ENCODE assay signal across 8 cellular contexts in genomic region chr3:159854500-159855124, GRCh38. TPM values are rescaled to one million over a fixed set of nuclear protein-coding genes. Genes with fewer than 3 reads are reported as not detected.
DNase-seq lines count a peak whose midpoint lies in the region; ATAC-seq and TF ChIP-seq lines count a peak whose summit lies in the region.
"Had no signal": no experiment of that assay in that cellular context is flagged by ENCODE, and none has a peak within 500 bp of the region (broad histone marks: within the 10 kb centered on the region; RNA-seq: fewer than 3 reads in every experiment).

No MANE protein-coding gene starts in this region.

- H3K4me1 ChIP-seq in HUES48 (ENCODE audit: control insufficient read depth, insufficient read depth, low read length) (peaks cover 44% of the 10 kb centered on the region), tibial nerve (peaks cover 0 to 49% (median 14%) of the 10 kb centered on the region in 4 donors)

- H3K27me3 ChIP-seq in HUES48 (ENCODE audit: control insufficient read depth, insufficient read depth, low read length) (no peaks in the 10 kb centered on the region), tibial nerve (no peaks in the 10 kb centered on the region)

- WGBS in tibial nerve, 2 donors: 37 to 46% methylated on average over 8 of the region's 8 CpGs

- DNase-seq in cardiac fibroblast (ENCODE audit: low read depth in 2 of 2): peak; percentile 83 to 98
- peak; percentile 91 for DNase-seq in kidney glomerular epithelial cell (lab: John Stamatoyannopoulos, UW)
- DNase-seq in tibial nerve (ENCODE audit: low spot score in 2 of 2): no peak
- DNase-seq in activated naive CD4-positive, alpha-beta T cell treated with anti-CD3 and anti-CD28 coated beads, Interleukin-2, amount 50 U/mL, for 72 hours (ENCODE audit: low spot score in 2 of 2): no peak
- DNase-seq: NCI-H526 had no signal

- H3K27ac ChIP-seq in HUES48 (ENCODE audit: low read depth, low read length): peak overlapping the region; percentile 55
- H3K27ac ChIP-seq in tibial nerve: peak overlapping the region in 3 of 4 donors; percentile 17 to 93 (median 87)

- no peak overlapping the region for H3K27ac Mint-ChIP-seq in activated naive CD4-positive, alpha-beta T cell treated with anti-CD3 and anti-CD28 coated beads, Interleukin-2, amount 50 U/mL, for 72 hours

- no peaks in the 10 kb centered on the region for H3K9me3 ChIP-seq in HUES48 (ENCODE audit: control insufficient read depth, insufficient read depth, low read length)
- no peaks in the 10 kb centered on the region for H3K9me3 ChIP-seq in tibial nerve

- H3K4me3 ChIP-seq in HUES48 (ENCODE audit: low read depth, low read length) (no peak overlapping the region), cardiac fibroblast (replicated peaks in 1 of 2; ENCODE audit: low read depth in 2 of 2, low read length in 2 of 2) (peak overlapping the region; percentile 14 to 21), tibial nerve (peak overlapping the region in 1 of 4 donors; percentile 2)

- no peak for ATAC-seq in activated naive CD4-positive, alpha-beta T cell treated with anti-CD3 and anti-CD28 coated beads, Interleukin-2, amount 50 U/mL, for 72 hours
- ATAC-seq in GM18867 (IDR thresholded peaks at IDR 0.05; ENCODE audit: unreplicated experiment) (no peak), HG03460 (IDR thresholded peaks at IDR 0.05; ENCODE audit: unreplicated experiment) (no peak)

- TF ChIP-seq EP300 in tibial nerve (IDR thresholded peaks at IDR 0.05): no peak

- H3K36me3 Mint-ChIP-seq in activated naive CD4-positive, alpha-beta T cell treated with anti-CD3 and anti-CD28 coated beads, Interleukin-2, amount 50 U/mL, for 72 hours: no peaks in the 10 kb centered on the region

- no peak for TF ChIP-seq POLR2A in tibial nerve (IDR thresholded peaks at IDR 0.05)

- H3K36me3 ChIP-seq in HUES48 (ENCODE audit: control insufficient read depth, insufficient read depth, low read length) (no peaks in the 10 kb centered on the region), tibial nerve (no peaks in the 10 kb centered on the region)

- TF ChIP-seq CTCF in cardiac fibroblast (IDR thresholded peaks at IDR 0.05; ENCODE audit: low read depth, low read length) (no peak), tibial nerve (IDR thresholded peaks at IDR 0.05) (no peak)

- no peaks in the 10 kb centered on the region for H3K9me3 Mint-ChIP-seq in activated naive CD4-positive, alpha-beta T cell treated with anti-CD3 and anti-CD28 coated beads, Interleukin-2, amount 50 U/mL, for 72 hours

- no peak overlapping the region for H3K9ac ChIP-seq in HUES48 (ENCODE audit: low read depth, low read length)

RNA-seq across cellular contexts. Expression of gene SCHIP1, which starts 15.0 kb away (rescaled TPM):
- 10 to 100 TPM; 12.6 to 36.0 (median 27.5) TPM for total RNA-seq in tibial nerve
- total RNA-seq in activated naive CD4-positive, alpha-beta T cell treated with anti-CD3 and anti-CD28 coated beads, Interleukin-2, amount 50 U/mL, for 72 hours: not detected

Comparison
In these comparisons a context has a peak if more than half of its experiments do, and no peak if none do; other contexts are left out.
1. DNase-seq: peak in cardiac fibroblast (2 of 2) and kidney glomerular epithelial cell (single experiment); none in tibial nerve (0 of 2) and activated naive CD4-positive, alpha-beta T cell treated with anti-CD3 and anti-CD28 coated beads, Interleukin-2, amount 50 U/mL, for 72 hours (0 of 2).
2. RNA of gene SCHIP1, which starts 15.0 kb away (total RNA-seq): 12.6 to 36.0 TPM in tibial nerve; not detected in activated naive CD4-positive, alpha-beta T cell treated with anti-CD3 and anti-CD28 coated beads, Interleukin-2, amount 50 U/mL, for 72 hours; every median in the first group is over 10 times any median in the second.